In genomic region chr20:31603822-31604566, GRCh38 we compare ENCODE assay signal across 8 cellular contexts. TPM values are rescaled to one million over a fixed set of nuclear protein-coding genes. Genes with fewer than 3 reads are reported as not detected.
A peak's percentile ranks its signal among the peaks of the same experiment; 100 is the strongest.
DNase-seq lines count a peak whose midpoint lies in the region; ATAC-seq and TF ChIP-seq lines count a peak whose summit lies in the region.

No MANE protein-coding gene starts in this region.

- H3K9me3 Mint-ChIP-seq in central memory CD8-positive, alpha-beta T cell: no peaks in the 10 kb centered on the region

- H3K4me3 ChIP-seq in GM12875 (ENCODE audit: low read depth, low read length): peak overlapping the region; percentile 55

- H3K27me3 Mint-ChIP-seq in central memory CD8-positive, alpha-beta T cell: peaks cover 32% of the 10 kb centered on the region

- peak overlapping the region; percentile 91 for H3K4me3 Mint-ChIP-seq in central memory CD8-positive, alpha-beta T cell

- DNase-seq in NCI-H460 (ENCODE audit: extremely low read depth, low read depth) (peak; percentile 94), islet precursor cell (peak; percentile 100), smooth muscle cell of the brain vasculature (ENCODE audit: low read depth, low spot score) (peak; percentile 88)
- DNase-seq in central memory CD8-positive, alpha-beta T cell (ENCODE audit: low spot score in 2 of 2): peak; percentile 61 to 75

- peak overlapping the region; percentile 81 for H3K27ac Mint-ChIP-seq in central memory CD8-positive, alpha-beta T cell (ENCODE audit: low read depth)

- TF ChIP-seq CTCF in GM12875 (IDR thresholded peaks at IDR 0.05; ENCODE audit: borderline replicate concordance, insufficient read depth, low read depth, low read length): no peak

- ATAC-seq in HG03196 (IDR thresholded peaks at IDR 0.05; ENCODE audit: unreplicated experiment) (peak; percentile 34), HG03095 (IDR thresholded peaks at IDR 0.05; ENCODE audit: unreplicated experiment) (no peak)
- peak; percentile 30 to 33 for ATAC-seq in activated CD4-positive, CD25-positive, alpha-beta regulatory T cell treated with anti-CD3 and anti-CD28 coated beads, Interleukin-2, amount 50 U/mL, for 24 hours
- ATAC-seq in central memory CD8-positive, alpha-beta T cell (replicated peaks; ENCODE audit: extremely low read depth, poor library complexity, severe bottlenecking): peak; percentile 45

- H3K36me3 Mint-ChIP-seq in central memory CD8-positive, alpha-beta T cell (ENCODE audit: insufficient read depth): peaks cover 16% of the 10 kb centered on the region

- H3K4me1 Mint-ChIP-seq in central memory CD8-positive, alpha-beta T cell: peaks cover 35% of the 10 kb centered on the region

RNA-seq across cellular contexts. Expression of gene ID1, which starts 1.1 kb away (rescaled TPM):
- 125 and 149 TPM in 2 replicates for total RNA-seq in NCI-H460 (2014; rRNA removed; shearing (Covaris generic))
- 611 and 614 TPM in 2 replicates for polyA plus RNA-seq in NCI-H460 (2014; cell fraction: nucleus; rRNA removed)

RNA-seq across cellular contexts. Expression of gene COX4I2, which starts 33.7 kb away (rescaled TPM):
- total RNA-seq in NCI-H460 (2014; rRNA removed; shearing (Covaris generic)): not detected in 2 replicates
- not detected in 2 replicates for polyA plus RNA-seq in NCI-H460 (2014; cell fraction: nucleus; rRNA removed)
